Comparison of ENCODE assay signal across 8 cellular contexts in genomic region chr11:16612801-16613400, GRCh38.
A peak's percentile ranks its signal among the peaks of the same experiment; 100 is the strongest.
DNase-seq lines count a peak whose midpoint lies in the region; ATAC-seq and TF ChIP-seq lines count a peak whose summit lies in the region.

No MANE protein-coding gene starts in this region.

- H3K27ac ChIP-seq in SJSA1 (no peak overlapping the region), foreskin keratinocyte (no peak overlapping the region), rectal smooth muscle tissue (ENCODE audit: low read depth, low read length) (no peak overlapping the region)

- TF ChIP-seq CTCF in GM20000 (IDR thresholded peaks at IDR 0.05; ENCODE audit: extremely low read depth, missing control alignments), result no peak
- TF ChIP-seq CTCF in foreskin keratinocyte (conservative IDR thresholded peaks at IDR 0.05), result no peak

- no peak overlapping the region for H3K9ac ChIP-seq in rectal smooth muscle tissue (ENCODE audit: low read length)

- H3K27me3 ChIP-seq in SJSA1 (replicated peaks), result no peaks in the 10 kb centered on the region
- peaks cover 23% of the 10 kb centered on the region for H3K27me3 ChIP-seq in foreskin keratinocyte
- peaks cover 31% of the 10 kb centered on the region for H3K27me3 ChIP-seq in rectal smooth muscle tissue (ENCODE audit: control insufficient read depth, insufficient read depth, low read length)

- H3K4me3 ChIP-seq in SJSA1, result peak overlapping the region; percentile 41
- H3K4me3 ChIP-seq in rectal smooth muscle tissue (ENCODE audit: low read length), result peak overlapping the region; percentile 51

- H3K36me3 ChIP-seq in SJSA1, result no peaks in the 10 kb centered on the region
- H3K36me3 ChIP-seq in rectal smooth muscle tissue (ENCODE audit: control insufficient read depth, insufficient read depth, low read length), result no peaks in the 10 kb centered on the region

- ATAC-seq in foreskin keratinocyte (peak; percentile 50), HG03460 (IDR thresholded peaks at IDR 0.05; ENCODE audit: unreplicated experiment) (no peak)

- DNase-seq in GM20000 (ENCODE audit: low spot score), result peak; percentile 21
- peak in 1 of 2 experiments; percentile 33 for DNase-seq in SJSA1 (ENCODE audit: low read depth in 1 of 2, low spot score in 2 of 2)
- DNase-seq in foreskin keratinocyte, result peak; percentile 3 to 25
- no peak for DNase-seq in SHP77 (lab: John Stamatoyannopoulos, UW)
- no peak for DNase-seq in RPMI8226
- DNase-seq in glomerular visceral epithelial cell (ENCODE audit: extremely low spot score), result no peak

- no peaks in the 10 kb centered on the region for H3K9me3 ChIP-seq in SJSA1 (replicated peaks)

- peaks cover 12% of the 10 kb centered on the region for H3K4me1 ChIP-seq in SJSA1 (replicated peaks)
- no peaks in the 10 kb centered on the region for H3K4me1 ChIP-seq in foreskin keratinocyte
- H3K4me1 ChIP-seq in rectal smooth muscle tissue (ENCODE audit: control insufficient read depth, insufficient read depth, low read length), result no peaks in the 10 kb centered on the region

Comparison
In these comparisons a context has a peak if more than half of its experiments do, and no peak if none do; other contexts are left out.
1. DNase-seq: peak in GM20000 (single experiment) and foreskin keratinocyte (2 of 2); none in SHP77 (0 of 2), RPMI8226 (single experiment) and glomerular visceral epithelial cell (single experiment).